15 cellular contexts compared by ENCODE assay signal in the genomic region with DNA sequence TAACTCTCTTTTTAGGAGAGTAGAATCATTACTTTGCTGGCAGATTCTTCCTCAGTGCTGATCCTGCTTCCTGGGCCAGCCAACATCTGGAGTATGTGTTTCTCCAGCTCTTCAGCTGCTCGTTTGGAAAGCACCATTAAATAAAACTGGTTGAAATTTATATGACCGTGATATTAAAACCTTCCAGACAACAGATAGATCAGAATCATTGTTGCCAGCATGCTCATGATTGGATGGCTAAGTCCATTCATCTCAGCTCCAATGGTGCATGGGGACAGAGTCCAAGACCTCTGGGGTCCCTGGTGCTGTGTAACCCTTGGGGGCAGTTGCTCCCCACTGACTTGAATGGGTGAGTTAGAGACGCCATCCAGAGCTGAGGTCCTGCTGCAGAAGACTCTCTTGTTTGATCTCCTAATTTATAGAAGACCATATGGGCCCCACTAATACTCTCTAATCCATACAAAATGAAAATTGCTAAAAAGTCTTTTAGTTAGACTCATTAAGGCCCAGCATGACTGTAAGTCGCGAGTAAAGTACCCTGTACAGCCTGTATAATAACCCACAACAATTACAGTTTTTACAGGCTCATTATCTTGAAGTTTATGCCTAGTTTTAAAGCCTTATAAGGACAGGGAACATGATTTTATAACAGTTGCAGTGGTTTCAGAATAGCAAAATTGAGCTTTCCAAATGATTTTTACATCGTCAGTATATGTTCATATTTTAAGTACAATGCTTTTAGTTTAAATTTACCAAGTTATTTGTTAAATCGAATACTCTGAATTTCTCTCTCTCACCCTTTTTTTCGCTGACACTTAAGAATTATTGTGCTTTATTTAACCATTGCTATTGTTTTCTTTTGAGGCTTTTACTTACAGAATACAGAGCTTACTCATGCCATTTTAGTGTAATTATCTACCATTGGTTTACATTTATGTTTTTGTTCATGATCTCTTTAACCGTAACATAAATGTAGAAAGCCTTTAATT. TPM values are rescaled to one million over a fixed set of nuclear protein-coding genes. Genes with fewer than 3 reads are reported as not detected.
DNase-seq lines count a peak whose midpoint lies in the region; ATAC-seq, FAIRE-seq and TF ChIP-seq lines count a peak whose summit lies in the region.
"Had no signal": no experiment of that assay in that cellular context is flagged by ENCODE, and none has a peak within 500 bp of the region (broad histone marks: within the 10 kb centered on the region; RNA-seq: fewer than 3 reads in every experiment).

No MANE protein-coding gene starts in this region.

- DNase-seq in HFFc6 (no peak), GM12878 (ENCODE audit: low read depth, low spot score) (no peak), left kidney (ENCODE audit: low read depth, low spot score) (peak; percentile 55), transverse colon (no peak), NCI-H2107 (lab: John Stamatoyannopoulos, UW) (no peak), SW 1271 (lab: John Stamatoyannopoulos, UW) (no peak)
- no peak for DNase-seq in CD4-positive, alpha-beta memory T cell
- DNase-seq: activated CD8-positive, alpha-beta memory T cell treated with anti-CD3 and anti-CD28 coated beads, Interleukin-2, amount 10 ng/mL, durations not matched to agents 7 days and 5 days; activated naive CD8-positive, alpha-beta T cell treated with anti-CD3 and anti-CD28 coated beads, Interleukin-2, amount 10 ng/mL, durations not matched to agents 7 days and 5 days; GDM1; NCI-H187 treated with DMSO at 0.1 percent for 48 hours; SK-N-SH; stimulated activated CD4-positive, alpha-beta T cell treated with anti-CD3 and anti-CD28 coated beads, Interleukin-1b, Interleukin-23, amount 100 ng/mL, for 48 hours had no signal

- H3K27ac ChIP-seq in GM12878 (ENCODE audit: control insufficient read depth, insufficient read depth) (peak overlapping the region; percentile 36; the same call in 1 of the 2 replicates), transverse colon (peak overlapping the region; percentile 37 to 71 (median 40))
- H3K27ac ChIP-seq in CD4-positive, alpha-beta memory T cell (ENCODE audit: low read depth, low read length) = no peak overlapping the region
- H3K27ac ChIP-seq: KMS-11 had no signal

- in situ Hi-C loops in GM12878 (cut with MboI) = no loop called here
- in situ Hi-C loops in transverse colon (cut with MboI; ENCODE audit: low pct_ligation_motif_present in 1 of 4, low pct_unique_long_range_greater_than_20kb in 1 of 4, low sequenced_read_pairs in 3 of 4) = no loop called here

- H4K20me1 ChIP-seq in GM12878 (ENCODE audit: control insufficient read depth, insufficient read depth) = no peaks in the 10 kb centered on the region

- no peak for FAIRE-seq in GM12878 (lab: Jason Lieb, UNC)
- FAIRE-seq: colon had no signal

- BruUV-seq in GM12878 (replicated peaks; lab: Mats Ljungman, UMichigan) = no TSS peak

- SMC1A ChIA-PET in GM12878 (lab: Charles Lee; ENCODE audit: uncharacterized antibody, unreplicated experiment) = interaction anchor here (1.1 to 2.0 kb wide), 3 partner anchors 13 to 55 kb away, joined by 4 to 6 read pairs (median 4); no protein-coding TSS in a partner anchor

- no peak overlapping the region for H3K4me2 ChIP-seq in GM12878 (ENCODE audit: control insufficient read depth, insufficient read depth)
- H3K4me2 ChIP-seq: KMS-11 had no signal

- no peak for ATAC-seq in GM12878
- ATAC-seq: activated CD8-positive, alpha-beta memory T cell treated with anti-CD3 and anti-CD28 coated beads, Interleukin-2, amount 10 ng/mL, durations not matched to agents 7 days and 5 days had no signal

- peaks cover 3% of the 10 kb centered on the region for H3K27me3 Mint-ChIP-seq in HFFc6 (ENCODE audit: insufficient read depth)
- peaks cover 0 to 3% of the 10 kb centered on the region in 2 donors for H3K27me3 Mint-ChIP-seq in CD4-positive, alpha-beta memory T cell
- H3K27me3 Mint-ChIP-seq: activated naive CD8-positive, alpha-beta T cell treated with anti-CD3 and anti-CD28 coated beads, Interleukin-2, amount 10 ng/mL, durations not matched to agents 7 days and 5 days had no signal

- H3K9ac ChIP-seq in GM12878 (ENCODE audit: control insufficient read depth, insufficient read depth, low read length) = no peak overlapping the region
- H3K9ac ChIP-seq: KMS-11, SK-N-SH had no signal

- no peaks in the 10 kb centered on the region for H3K79me2 ChIP-seq in GM12878 (ENCODE audit: control insufficient read depth, insufficient read depth, low read length)

- no peak for TF ChIP-seq RAD21 in GM12878 (IDR thresholded peaks at IDR 0.05; ENCODE audit: insufficient read depth, low read depth, low read length)

- TF ChIP-seq EP300 in GM12878 (IDR thresholded peaks at IDR 0.05; ENCODE audit: borderline replicate concordance in 1 of 2, control insufficient read depth in 1 of 2, low read depth in 2 of 2, low read length in 2 of 2) = no peak
- TF ChIP-seq EP300 in transverse colon (IDR thresholded peaks at IDR 0.05; ENCODE audit: low read depth) = no peak

- RAD21 ChIA-PET in GM12878 (lab: Charles Lee; ENCODE audit: unreplicated experiment) = no interaction called here

- H3K4me3 ChIP-seq in GM12878 = no peak overlapping the region
- no peak overlapping the region for H3K4me3 ChIP-seq in transverse colon
- no peak overlapping the region for H3K4me3 ChIP-seq in CD4-positive, alpha-beta memory T cell (ENCODE audit: low read length in 2 of 2)

- no peak overlapping the region for H3K27ac Mint-ChIP-seq in HFFc6
- no peak overlapping the region for H3K27ac Mint-ChIP-seq in CD4-positive, alpha-beta memory T cell
- H3K27ac Mint-ChIP-seq: activated CD8-positive, alpha-beta memory T cell treated with anti-CD3 and anti-CD28 coated beads, Interleukin-2, amount 10 ng/mL, durations not matched to agents 7 days and 5 days; activated naive CD8-positive, alpha-beta T cell treated with anti-CD3 and anti-CD28 coated beads, Interleukin-2, amount 10 ng/mL, durations not matched to agents 7 days and 5 days had no signal

- whole genome bisulfite sequencing in GM12878 (ENCODE audit: insufficient coverage, insufficient replicate concordance, low lambda C conversion rate, missing lambda C conversion rate) = 81% methylated on average over 9 of the region's 9 CpGs
- WGBS in transverse colon (ENCODE audit: low coverage in 1 of 2), 2 donors = 56 to 80% methylated on average over 7 to 9 of the region's 9 CpGs

- H3K4me1 ChIP-seq in GM12878 (ENCODE audit: control insufficient read depth, insufficient read depth, low read length) = peaks cover 11% of the 10 kb centered on the region
- H3K4me1 ChIP-seq in transverse colon = peaks cover 0 to 18% (median 2%) of the 10 kb centered on the region in 4 donors
- no peaks in the 10 kb centered on the region for H3K4me1 ChIP-seq in CD4-positive, alpha-beta memory T cell (ENCODE audit: insufficient read depth, low read length)

- H3K36me3 ChIP-seq in GM12878 (ENCODE audit: control insufficient read depth in 2 of 2, insufficient read depth in 2 of 2, low read length in 1 of 2) (peaks cover 21 to 22% of the 10 kb centered on the region in 2 experiments; a peak in 3 of 4 replicates), transverse colon (no peaks in the 10 kb centered on the region)
- H3K36me3 ChIP-seq in CD4-positive, alpha-beta memory T cell (ENCODE audit: insufficient read depth, low read length) = no peaks in the 10 kb centered on the region

- no peaks in the 10 kb centered on the region for H3K9me3 Mint-ChIP-seq in HFFc6
- no peaks in the 10 kb centered on the region for H3K9me3 Mint-ChIP-seq in CD4-positive, alpha-beta memory T cell
- H3K9me3 Mint-ChIP-seq: activated naive CD8-positive, alpha-beta T cell treated with anti-CD3 and anti-CD28 coated beads, Interleukin-2, amount 10 ng/mL, durations not matched to agents 7 days and 5 days had no signal

- intact Hi-C loops in GM12878 (cut with micrococcal nuclease; ENCODE audit: unreplicated experiment) = no loop called here
- intact Hi-C loops in transverse colon (cut with DNase I; ENCODE audit: low total_unique reads) = no loop called here
- intact Hi-C loops in CD4-positive, alpha-beta memory T cell (cut with micrococcal nuclease) = no loop called here

- H3K36me3 Mint-ChIP-seq in HFFc6 (ENCODE audit: low read depth) = peaks cover 14% of the 10 kb centered on the region; the same call in 1 of the 2 replicates
- no peaks in the 10 kb centered on the region for H3K36me3 Mint-ChIP-seq in CD4-positive, alpha-beta memory T cell
- H3K36me3 Mint-ChIP-seq: activated CD8-positive, alpha-beta memory T cell treated with anti-CD3 and anti-CD28 coated beads, Interleukin-2, amount 10 ng/mL, durations not matched to agents 7 days and 5 days; activated naive CD8-positive, alpha-beta T cell treated with anti-CD3 and anti-CD28 coated beads, Interleukin-2, amount 10 ng/mL, durations not matched to agents 7 days and 5 days had no signal

- CTCF ChIA-PET in GM12878 (lab: Yijun Ruan, JAX) = interaction anchor here (1.5 kb wide), 1 partner anchor 11 kb away, joined by 3 read pairs; no protein-coding TSS in a partner anchor
- CTCF ChIA-PET in CD4-positive, alpha-beta memory T cell (lab: Charles Lee; ENCODE audit: partially characterized antibody) = interaction anchor here (1.0 to 1.4 kb wide), 2 partner anchors 8 to 164 kb away, joined by 3 to 4 read pairs; no protein-coding TSS in a partner anchor

- TF ChIP-seq POLR2A in GM12878 (IDR thresholded peaks at IDR 0.05; ENCODE audit: low read depth, low read length) (no peak), transverse colon (IDR thresholded peaks at IDR 0.05) (no peak)

- H3K9me3 ChIP-seq in GM12878 (replicated peaks; ENCODE audit: control insufficient read depth, insufficient read depth, low read length) (no peaks in the 10 kb centered on the region), transverse colon (no peaks in the 10 kb centered on the region)
- H3K9me3 ChIP-seq in CD4-positive, alpha-beta memory T cell (ENCODE audit: control insufficient read depth in 1 of 2, low read length in 2 of 2) = no peaks in the 10 kb centered on the region
- H3K9me3 ChIP-seq: SK-N-SH had no signal

- TF ChIP-seq CTCF in HFFc6 (IDR thresholded peaks at IDR 0.05) (no peak), GM12878 (IDR thresholded peaks at IDR 0.05 in 2 of 3, conservative IDR thresholded peaks at IDR 0.05 in 1 of 3; ENCODE audit: control insufficient read depth in 2 of 3, extremely low read depth in 1 of 3, insufficient read depth in 1 of 3, low read depth in 3 of 3, low read length in 3 of 3) (no peak), transverse colon (IDR thresholded peaks at IDR 0.05) (no peak)

- H3K4me3 Mint-ChIP-seq in HFFc6 = peak overlapping the region; percentile 67; the same call in 1 of the 2 replicates
- H3K4me3 Mint-ChIP-seq in CD4-positive, alpha-beta memory T cell = no peak overlapping the region
- H3K4me3 Mint-ChIP-seq: activated CD8-positive, alpha-beta memory T cell treated with anti-CD3 and anti-CD28 coated beads, Interleukin-2, amount 10 ng/mL, durations not matched to agents 7 days and 5 days; activated naive CD8-positive, alpha-beta T cell treated with anti-CD3 and anti-CD28 coated beads, Interleukin-2, amount 10 ng/mL, durations not matched to agents 7 days and 5 days had no signal

- H3K27me3 ChIP-seq in GM12878 (replicated peaks in 1 of 2; ENCODE audit: control insufficient read depth in 2 of 2, insufficient read depth in 2 of 2, low read length in 1 of 2) (no peaks in the 10 kb centered on the region), transverse colon (no peaks in the 10 kb centered on the region)
- H3K27me3 ChIP-seq in CD4-positive, alpha-beta memory T cell (ENCODE audit: insufficient read depth, low read length) = no peaks in the 10 kb centered on the region

- POLR2A ChIA-PET in GM12878 (lab: Charles Lee) = interaction anchor here (1.6 kb wide), 1 partner anchor 9 kb away, joined by 3 read pairs; no protein-coding TSS in a partner anchor
- POLR2A ChIA-PET in CD4-positive, alpha-beta memory T cell (lab: Charles Lee; ENCODE audit: partially characterized antibody) = no interaction called here

- peaks cover 43% of the 10 kb centered on the region for H3K4me1 Mint-ChIP-seq in HFFc6 (ENCODE audit: low read depth)
- peaks cover 0 to 9% (median 4%) of the 10 kb centered on the region in 4 donors for H3K4me1 Mint-ChIP-seq in CD4-positive, alpha-beta memory T cell

- no peak overlapping the region for H2AFZ ChIP-seq in GM12878 (ENCODE audit: control insufficient read depth, low read depth, low read length)

RNA-seq across cellular contexts. Expression of a gene that starts 60.0 kb away (rescaled TPM):
- 1 to 10 TPM; 6.2 to 9.3 (median 8.5) TPM for total RNA-seq in HFFc6 (2021; fragmentation: NEBNext Ultra II Directional; extraction: Animal tissue kit (Norgen Biotek cat#: 25700))
- total RNA-seq in GM12878 (2013; cell fraction: nucleolus; rRNA removed) = 89.9 and 109 TPM in 2 replicates
- 11.5 and 14.4 TPM in 2 replicates for total RNA-seq in GM12878 (2014; rRNA removed)
- total RNA-seq in GM12878 (2014; rRNA removed; fragmentation: Illumina TruSeq; extraction: Trizol) = 6.8 and 8.5 TPM in 2 replicates
- total RNA-seq in GM12878 (2021) = 14.5 and 15.6 TPM in 2 replicates
- polyA plus RNA-seq in GM12878 (2011; ENCODE audit: low read depth) = 16.6 TPM
- polyA plus RNA-seq in GM12878 (2011; rRNA removed) = 24.3 and 27.2 TPM in 2 replicates
- polyA plus RNA-seq in GM12878 (2011; cell fraction: cytosol; rRNA removed) = 20.0 and 24.5 TPM in 2 replicates
- polyA plus RNA-seq in GM12878 (2011; cell fraction: nucleus; rRNA removed) = 34.6 and 38.3 TPM in 2 replicates
- 21.2 and 25.6 TPM in 2 replicates for polyA plus RNA-seq in GM12878 (2012)
- 9.4 and 13.3 TPM in 2 replicates for polyA plus RNA-seq in GM12878 (2014; fragmentation: Illumina TruSeq; extraction: Trizol)
- polyA plus RNA-seq in GM12878 (2014; fragmentation: Nextera tagmentation; extraction: Ambion mirVana) = 1 to 10 TPM; 2.9 to 6.6 TPM
- polyA plus RNA-seq in GM12878 (2014; rRNA removed) = 8.0 and 8.8 TPM in 2 replicates
- polyA plus RNA-seq in GM12878 (2016; fragmentation: Nextera tagmentation; extraction: Ambion mirVana) = 1 to 10 TPM; 3.4 to 4.9 TPM
- 31.6 and 32.4 TPM in 2 replicates for polyA minus RNA-seq in GM12878 (2011; rRNA and poly(A)+ RNA removed)
- polyA minus RNA-seq in GM12878 (2011; cell fraction: cytosol; rRNA and poly(A)+ RNA removed) = 11.0 and 14.5 TPM in 2 replicates
- 29.9 and 39.4 TPM in 2 replicates for polyA minus RNA-seq in GM12878 (2011; cell fraction: nucleus; rRNA and poly(A)+ RNA removed)
- 10 to 100 TPM in 1 of 4 donors, 1 to 10 TPM in 3; 1.5 to 11.9 (median 6.1) TPM for total RNA-seq in transverse colon
- total RNA-seq in CD4-positive, alpha-beta memory T cell = under 1 TPM in 1 of 2 experiments, not detected in 1; 0.15 TPM
- polyA plus RNA-seq in CD4-positive, alpha-beta memory T cell = not detected
